In the genomic region with DNA sequence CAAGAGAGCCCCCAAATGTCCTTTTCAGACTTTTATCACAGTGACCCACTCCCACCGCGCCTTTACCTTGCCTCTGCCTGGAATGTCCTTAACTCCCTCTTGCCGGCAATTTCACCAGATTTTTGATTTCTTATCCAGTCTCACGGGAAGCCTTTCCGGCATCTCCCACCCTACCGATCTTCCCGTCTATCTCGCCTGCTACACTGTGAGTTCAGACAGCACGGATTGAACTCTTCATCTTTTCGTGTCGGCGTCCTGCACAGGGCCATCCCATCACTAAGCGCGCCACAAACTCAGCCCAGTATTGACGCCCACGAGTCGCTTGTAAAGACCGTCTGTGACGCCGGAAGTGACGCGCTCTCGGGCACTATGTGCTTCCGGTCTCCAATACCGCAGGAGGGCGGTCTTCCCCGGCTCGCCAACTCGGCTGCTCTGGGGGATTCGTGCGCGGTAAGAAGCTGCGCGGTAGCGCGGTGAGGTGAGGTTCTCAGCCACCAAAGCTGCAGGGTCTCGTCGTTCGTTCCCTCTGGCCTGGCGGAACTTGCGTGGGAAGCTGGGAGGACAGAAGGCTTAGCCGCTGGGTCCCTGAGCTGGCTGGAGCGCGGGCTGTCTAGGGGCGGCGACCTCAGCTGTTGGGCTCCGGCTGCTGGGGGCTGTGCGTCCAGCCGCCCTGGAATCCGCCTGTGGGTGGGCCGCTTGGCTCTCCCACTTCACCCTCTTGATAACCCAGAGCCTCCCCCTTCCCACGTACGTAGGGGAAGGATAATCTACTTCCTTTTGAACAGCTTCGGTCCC, we compare ENCODE assay signal across 8 cellular contexts. TPM values are rescaled to one million over a fixed set of nuclear protein-coding genes. Genes with fewer than 3 reads are reported as not detected.
DNase-seq lines count a peak whose midpoint lies in the region; ATAC-seq, FAIRE-seq and TF ChIP-seq lines count a peak whose summit lies in the region.

A gene with protein sequence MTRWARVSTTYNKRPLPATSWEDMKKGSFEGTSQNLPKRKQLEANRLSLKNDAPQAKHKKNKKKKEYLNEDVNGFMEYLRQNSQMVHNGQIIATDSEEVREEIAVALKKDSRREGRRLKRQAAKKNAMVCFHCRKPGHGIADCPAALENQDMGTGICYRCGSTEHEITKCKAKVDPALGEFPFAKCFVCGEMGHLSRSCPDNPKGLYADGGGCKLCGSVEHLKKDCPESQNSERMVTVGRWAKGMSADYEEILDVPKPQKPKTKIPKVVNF (plus strand): TSS at position 367 of the 795 bp plus-strand sequence. CDS start 3,171 bp downstream, outside the sequence.

- peaks cover 7% of the 10 kb centered on the region for H3K79me2 ChIP-seq in trophoblast cell (ENCODE audit: control insufficient read depth, insufficient read depth, low read length, poor library complexity)

- no peak within 1 kb of the TSS for H2BK12ac ChIP-seq in trophoblast cell (ENCODE audit: low read length)

- POLR2A ChIA-PET in T-cell (lab: Charles Lee) = interaction anchor here in 1 of 2 donors (0.5 to 0.6 kb wide), 3 partner anchors 450 to 1046 kb away, joined by 3 read pairs; partner anchors contain the start of gene SERINC5

- H3K79me1 ChIP-seq in trophoblast cell (ENCODE audit: low read length) = peaks cover 8% of the 10 kb centered on the region

- H3K4me1 Mint-ChIP-seq in T-cell = peaks cover 51 to 61% (median 57%) of the 10 kb centered on the region in 3 donors

- peak within 1 kb of the TSS; percentile 19 for H3K27ac ChIP-seq in adipose tissue (ENCODE audit: low read depth, low read length)
- peak within 1 kb of the TSS; percentile 96 for H3K27ac ChIP-seq in trophoblast cell (ENCODE audit: low read depth, low read length)
- H3K27ac ChIP-seq in transverse colon = peak within 1 kb of the TSS; percentile 89 to 94 (median 92)

- WGBS in adipose tissue, 3 donors = 0% methylated on average over 54 of the region's 54 CpGs
- no CpG with 5 or more reads among the region's 54 CpGs for whole genome bisulfite sequencing in trophoblast cell (ENCODE audit: extremely low coverage, insufficient coverage, insufficient read length)
- 0 to 1% methylated on average over 14 to 54 of the region's 54 CpGs for WGBS in transverse colon (ENCODE audit: low coverage in 1 of 2), 2 donors

- H3K27me3 ChIP-seq in trophoblast cell (ENCODE audit: insufficient read depth, low read length) (no peaks in the 10 kb centered on the region), transverse colon (no peaks in the 10 kb centered on the region)

- TF ChIP-seq EP300 in transverse colon (IDR thresholded peaks at IDR 0.05; ENCODE audit: low read depth) = no peak

- peak within 1 kb of the TSS; percentile 100 for H4K8ac ChIP-seq in trophoblast cell (ENCODE audit: low read depth, low read length)

- peak within 1 kb of the TSS; percentile 93 for H4K91ac ChIP-seq in trophoblast cell (ENCODE audit: low read depth, low read length)

- H3K9me3 ChIP-seq in trophoblast cell (ENCODE audit: insufficient read depth, low read depth, low read length) (no peaks in the 10 kb centered on the region), transverse colon (no peaks in the 10 kb centered on the region)

- peak within 1 kb of the TSS; percentile 97 for H3K18ac ChIP-seq in trophoblast cell (ENCODE audit: low read length)

- TF ChIP-seq POLR2A in GM12891 (IDR thresholded peaks at IDR 0.05; ENCODE audit: low read depth, low read length) (peak; percentile 94), transverse colon (IDR thresholded peaks at IDR 0.05) (peak; percentile 89)

- H3K9me3 Mint-ChIP-seq in T-cell = no peaks in the 10 kb centered on the region

- ATAC-seq in HG02798 (IDR thresholded peaks at IDR 0.05; ENCODE audit: poor library complexity, unreplicated experiment) = peak; percentile 98
- ATAC-seq in T-cell (replicated peaks in 1 of 4) = peak; percentile 94 to 96 (median 95)

- H2AK5ac ChIP-seq in trophoblast cell (ENCODE audit: low read length) = peak within 1 kb of the TSS; percentile 35

- peak within 1 kb of the TSS; percentile 97 for H4K12ac ChIP-seq in trophoblast cell (ENCODE audit: low read depth, low read length)

- peak in 2 of 5 experiments; percentile 20 to 28 for TF ChIP-seq CTCF in transverse colon (IDR thresholded peaks at IDR 0.05)

- peak; percentile 97 for FAIRE-seq in GM12891 (lab: Jason Lieb, UNC)

- H3K4me1 ChIP-seq in trophoblast cell (ENCODE audit: control insufficient read depth in 1 of 2, insufficient read depth in 2 of 2, low read length in 2 of 2) (peaks cover 3 to 6% of the 10 kb centered on the region in 2 experiments), transverse colon (peaks cover 0 to 34% (median 22%) of the 10 kb centered on the region in 4 donors)

- H2BK120ac ChIP-seq in trophoblast cell (ENCODE audit: insufficient read depth, low read length, poor library complexity) = peak within 1 kb of the TSS; percentile 95

- H3K27me3 Mint-ChIP-seq in T-cell = no peaks in the 10 kb centered on the region

- H2AFZ ChIP-seq in trophoblast cell (ENCODE audit: insufficient read depth, low read length, poor library complexity) = peak within 1 kb of the TSS; percentile 90

- peak within 1 kb of the TSS; percentile 96 for H3K4me3 ChIP-seq in trophoblast cell (ENCODE audit: low read depth, low read length)
- H3K4me3 ChIP-seq in transverse colon = peak within 1 kb of the TSS; percentile 75 to 90 (median 81)

- peak within 1 kb of the TSS; percentile 81 for H2BK5ac ChIP-seq in trophoblast cell (ENCODE audit: low read depth, low read length, poor library complexity)

- DNase-seq in GM12891 (ENCODE audit: insufficient read length, low spot score) = peak; percentile 78
- DNase-seq in NCI-H1417 treated with DMSO at 0.1 percent for 48 hours (lab: John Stamatoyannopoulos, UW) = peak; percentile 30
- peak; percentile 74 to 94 (median 92) for DNase-seq in T-cell
- peak; percentile 97 for DNase-seq in cardiac septum (ENCODE audit: low spot score)
- DNase-seq in trophoblast cell = peak; percentile 94 to 97
- peak; percentile 94 for DNase-seq in transverse colon

- H3K4ac ChIP-seq in trophoblast cell (ENCODE audit: low read depth, low read length) = peak within 1 kb of the TSS; percentile 93

- H3K36me3 ChIP-seq in trophoblast cell (ENCODE audit: control insufficient read depth in 1 of 2, insufficient read depth in 2 of 2, low read length in 2 of 2) (peaks cover 0 to 4% of the 10 kb centered on the region in 2 experiments), transverse colon (no peaks in the 10 kb centered on the region)

- H3K9ac ChIP-seq in trophoblast cell (ENCODE audit: low read length) = peak within 1 kb of the TSS; percentile 97

- peaks cover 8% of the 10 kb centered on the region for H3K36me3 Mint-ChIP-seq in T-cell

- CTCF ChIA-PET in T-cell (lab: Charles Lee) = interaction anchor here (0.5 to 1.3 kb wide), 5 partner anchors 8 to 864 kb away, joined by 3 to 6 read pairs (median 4); no protein-coding TSS in a partner anchor

- H3K4me3 Mint-ChIP-seq in T-cell = peak within 1 kb of the TSS; percentile 88 to 92 (median 91)

- peak within 1 kb of the TSS; percentile 89 for H3K4me2 ChIP-seq in trophoblast cell (ENCODE audit: low read length)

- intact Hi-C loops in cardiac septum (cut with DNase I) (loop anchor here (5.0 kb wide), 1 partner anchor 69 kb away; the partner anchor contains the start of gene CKMT2), transverse colon (cut with DNase I; ENCODE audit: low total_unique reads) (no loop called here)

- no peak within 1 kb of the TSS for H3K23ac ChIP-seq in trophoblast cell (ENCODE audit: low read length)

- H3K27ac Mint-ChIP-seq in T-cell = peak within 1 kb of the TSS; percentile 90 to 92

- peak within 1 kb of the TSS; percentile 98 for H3K14ac ChIP-seq in trophoblast cell (ENCODE audit: low read length)

- in situ Hi-C loops in transverse colon (cut with MboI; ENCODE audit: low pct_ligation_motif_present in 1 of 4, low pct_unique_long_range_greater_than_20kb in 1 of 4, low sequenced_read_pairs in 3 of 4) = no loop called here

TF ChIP-seq in GM12891, 5 proteins besides CTCF, POLR2A, EP300 and RAD21:
- TF ChIP-seq SPI1 (IDR thresholded peaks at IDR 0.05; ENCODE audit: low read depth, low read length) = no peak
- peak; percentile 93 for TF ChIP-seq POU2F2 (IDR thresholded peaks at IDR 0.05; ENCODE audit: low read depth, low read length)
- TF ChIP-seq TAF1 (IDR thresholded peaks at IDR 0.05; ENCODE audit: low read depth, low read length) = peak; percentile 87
- TF ChIP-seq POLR2AphosphoS5 (IDR thresholded peaks at IDR 0.05; ENCODE audit: low read depth, low read length) = peak; percentile 97
- peak; percentile 24 for TF ChIP-seq PAX5 (IDR thresholded peaks at IDR 0.05; ENCODE audit: insufficient read depth, low read length, severe bottlenecking)

RNA-seq across cellular contexts. Expression of the gene that starts here (rescaled TPM):
- polyA plus RNA-seq in GM12891 (2012; ENCODE audit: low read depth, missing spikeins) = 28.1 TPM
- total RNA-seq in T-cell = 10 to 100 TPM; 15.9 to 25.7 (median 22.3) TPM
- polyA plus RNA-seq in adipose tissue = 10 to 100 TPM; 10.0 to 45.2 (median 17.6) TPM
- total RNA-seq in cardiac septum = 10.9 TPM
- polyA plus RNA-seq in trophoblast cell (2013) = 49.2 and 51.5 TPM in 2 replicates
- 10 to 100 TPM in 3 of 4 donors, 1 to 10 TPM in 1; 9.7 to 30.3 (median 17.0) TPM for total RNA-seq in transverse colon

Comparison
In these comparisons a context has a peak if more than half of its experiments do, and no peak if none do; other contexts are left out.
1. Peak in every context shown above with its lines: DNase-seq, ATAC-seq, H3K4me3 ChIP-seq and H3K27ac ChIP-seq.
2. DNase-seq: peak in every context shown above with its lines; median percentile 97 in cardiac septum; 96 in trophoblast cell; 94 in transverse colon; 92 in T-cell; 78 in GM12891; 30 in NCI-H1417 treated with DMSO at 0.1 percent for 48 hours.
3. H3K27ac ChIP-seq: peak in every context shown above with its lines; median percentile 96 in trophoblast cell; 92 in transverse colon; 19 in adipose tissue.